8 cellular contexts compared by ENCODE assay signal in genomic region chr6:30884521-30885480, GRCh38. TPM values are rescaled to one million over a fixed set of nuclear protein-coding genes. Genes with fewer than 3 reads are reported as not detected.
DNase-seq lines count a peak whose midpoint lies in the region; ATAC-seq and TF ChIP-seq lines count a peak whose summit lies in the region.

No MANE protein-coding gene starts in this region.

- POLR2A ChIA-PET in BJ (lab: Charles Lee) = interaction anchor here (0.6 to 0.7 kb wide), 2 partner anchors 36 to 656 kb away, joined by 5 to 6 read pairs; no protein-coding TSS in a partner anchor
- POLR2A ChIA-PET in T-cell (lab: Charles Lee) = interaction anchor here in 1 of 2 donors (0.5 to 0.8 kb wide), 2 partner anchors 86 to 1013 kb away, joined by 3 read pairs; partner anchors contain the start of gene EHMT2

- H3K36me3 ChIP-seq in BJ (ENCODE audit: control insufficient read depth, insufficient read depth, low read length) (no peaks in the 10 kb centered on the region; the same call in 1 of the 2 replicates), H7 (replicated peaks; ENCODE audit: control insufficient read depth, insufficient read depth, low read length) (peaks cover 10% of the 10 kb centered on the region)

- H3K27me3 ChIP-seq in BJ (ENCODE audit: control insufficient read depth, insufficient read depth, low read length) (no peaks in the 10 kb centered on the region), H7 (ENCODE audit: control insufficient read depth, insufficient read depth, low read length) (no peaks in the 10 kb centered on the region)

- peaks cover 5% of the 10 kb centered on the region for H3K36me3 Mint-ChIP-seq in T-cell
- peaks cover 2% of the 10 kb centered on the region for H3K36me3 Mint-ChIP-seq in central memory CD8-positive, alpha-beta T cell (ENCODE audit: insufficient read depth)

- H3K27ac Mint-ChIP-seq in T-cell = peak overlapping the region; percentile 68 to 83
- peak overlapping the region; percentile 64 for H3K27ac Mint-ChIP-seq in central memory CD8-positive, alpha-beta T cell (ENCODE audit: low read depth)

- H3K4me3 Mint-ChIP-seq in T-cell = peak overlapping the region; percentile 75 to 80 (median 78)
- peak overlapping the region; percentile 79 for H3K4me3 Mint-ChIP-seq in central memory CD8-positive, alpha-beta T cell

- H3K4me1 Mint-ChIP-seq in T-cell = peaks cover 27 to 38% (median 37%) of the 10 kb centered on the region in 3 donors
- H3K4me1 Mint-ChIP-seq in central memory CD8-positive, alpha-beta T cell = peaks cover 31% of the 10 kb centered on the region

- peak; percentile 29 to 47 (median 37) for ATAC-seq in T-cell (replicated peaks in 1 of 4)
- ATAC-seq in central memory CD8-positive, alpha-beta T cell (replicated peaks; ENCODE audit: extremely low read depth, poor library complexity, severe bottlenecking) = peak; percentile 62
- no peak for ATAC-seq in GM18517 (IDR thresholded peaks at IDR 0.05; ENCODE audit: unreplicated experiment)

- CTCF ChIA-PET in BJ (lab: Yijun Ruan, JAX) = interaction anchor here (0.8 to 12.0 kb wide), 10 partner anchors 14 to 195 kb away, joined by 3 to 274 read pairs (median 3); partner anchors contain the start of genes GTF2H4 and VARS2
- CTCF ChIA-PET in T-cell (lab: Charles Lee) = interaction anchor here in 1 of 2 donors (0.6 to 0.7 kb wide), 2 partner anchors 60 to 198 kb away, joined by 3 read pairs; no protein-coding TSS in a partner anchor

- no peak for DNase-seq in BJ (ENCODE audit: low read depth)
- peak; percentile 84 for DNase-seq in H7
- DNase-seq in T-cell = peak in 12 of 34 experiments; percentile 12 to 41 (median 20)
- no peak for DNase-seq in central memory CD8-positive, alpha-beta T cell (ENCODE audit: low spot score in 2 of 2)
- DNase-seq in kidney tubule cell (ENCODE audit: low spot score) = peak; percentile 84
- peak; percentile 41 for DNase-seq in stimulated activated CD4-positive, alpha-beta T cell treated with anti-CD3 and anti-CD28 coated beads, Interleukin-12 subunit alpha, Interleukin-12 subunit beta, amount 100 ng/mL, for 4 hours
- DNase-seq in SK-N-DZ (ENCODE audit: low spot score) = no peak

- H3K4me3 ChIP-seq in BJ (ENCODE audit: low read depth, low read length) (peak overlapping the region; percentile 60), H7 (ENCODE audit: insufficient read depth, low read depth, low read length) (peak overlapping the region; percentile 84)

- TF ChIP-seq CTCF in BJ (IDR thresholded peaks at IDR 0.05; ENCODE audit: insufficient read depth, low read depth, low read length) = no peak

- H3K9me3 Mint-ChIP-seq in T-cell = no peaks in the 10 kb centered on the region
- H3K9me3 Mint-ChIP-seq in central memory CD8-positive, alpha-beta T cell = no peaks in the 10 kb centered on the region

- H3K27me3 Mint-ChIP-seq in T-cell = no peaks in the 10 kb centered on the region
- no peaks in the 10 kb centered on the region for H3K27me3 Mint-ChIP-seq in central memory CD8-positive, alpha-beta T cell

RNA-seq across cellular contexts. Expression of gene DDR1, which starts 0.5 kb away (rescaled TPM):
- polyA plus RNA-seq in BJ (2011; rRNA removed) = 10.6 and 17.0 TPM in 2 replicates
- 15.0 and 29.9 TPM in 2 replicates for polyA minus RNA-seq in BJ (2011; rRNA and poly(A)+ RNA removed)
- 117 and 127 TPM in 2 replicates for total RNA-seq in H7 (2014; rRNA removed; shearing (Covaris generic))
- total RNA-seq in T-cell = 10 to 100 TPM in 4 of 5 donors, 1 to 10 TPM in 1; 8.8 to 23.9 (median 19.3) TPM
- 14.3 and 120 TPM in 2 replicates for polyA plus RNA-seq in SK-N-DZ (2014; cell fraction: cytosol; rRNA removed)
- 20.8 and 26.1 TPM in 2 replicates for polyA plus RNA-seq in SK-N-DZ (2014; cell fraction: nucleus; rRNA removed)

RNA-seq across cellular contexts. Expression of gene GTF2H4, which starts 23.2 kb away (rescaled TPM):
- 24.9 and 28.2 TPM in 2 replicates for polyA plus RNA-seq in BJ (2011; rRNA removed)
- polyA minus RNA-seq in BJ (2011; rRNA and poly(A)+ RNA removed) = 12.8 and 13.3 TPM in 2 replicates
- total RNA-seq in H7 (2014; rRNA removed; shearing (Covaris generic)) = 30.5 and 30.9 TPM in 2 replicates
- total RNA-seq in T-cell = 10 to 100 TPM; 15.5 to 39.2 (median 33.3) TPM
- polyA plus RNA-seq in SK-N-DZ (2014; cell fraction: cytosol; rRNA removed) = 21.0 and 21.8 TPM in 2 replicates
- polyA plus RNA-seq in SK-N-DZ (2014; cell fraction: nucleus; rRNA removed) = 128 and 154 TPM in 2 replicates

RNA-seq across cellular contexts. Expression of gene VARS2, which starts 29.2 kb away (rescaled TPM):
- polyA plus RNA-seq in BJ (2011; rRNA removed) = 14.8 and 16.1 TPM in 2 replicates
- polyA minus RNA-seq in BJ (2011; rRNA and poly(A)+ RNA removed) = 10.3 and 15.8 TPM in 2 replicates
- 54.4 and 60.5 TPM in 2 replicates for total RNA-seq in H7 (2014; rRNA removed; shearing (Covaris generic))
- 10 to 100 TPM; 25.1 to 55.2 (median 40.9) TPM for total RNA-seq in T-cell
- 45.0 and 46.3 TPM in 2 replicates for polyA plus RNA-seq in SK-N-DZ (2014; cell fraction: cytosol; rRNA removed)
- 264 and 303 TPM in 2 replicates for polyA plus RNA-seq in SK-N-DZ (2014; cell fraction: nucleus; rRNA removed)

RNA-seq across cellular contexts. Expression of gene SFTA2, which starts 47.2 kb away (rescaled TPM):
- polyA plus RNA-seq in BJ (2011; rRNA removed) = not detected in 2 replicates
- polyA minus RNA-seq in BJ (2011; rRNA and poly(A)+ RNA removed) = not detected in 2 replicates
- total RNA-seq in H7 (2014; rRNA removed; shearing (Covaris generic)) = not detected in 2 replicates
- under 1 TPM in 2 of 5 donors, not detected in 3; 0.51 to 0.67 TPM for total RNA-seq in T-cell
- not detected in 2 replicates for polyA plus RNA-seq in SK-N-DZ (2014; cell fraction: cytosol; rRNA removed)
- not detected in 2 replicates for polyA plus RNA-seq in SK-N-DZ (2014; cell fraction: nucleus; rRNA removed)

RNA-seq across cellular contexts. Expression of gene MUCL3, which starts 56.0 kb away (rescaled TPM):
- not detected in 2 replicates for polyA plus RNA-seq in BJ (2011; rRNA removed)
- polyA minus RNA-seq in BJ (2011; rRNA and poly(A)+ RNA removed) = not detected in 2 replicates
- total RNA-seq in H7 (2014; rRNA removed; shearing (Covaris generic)) = not detected in 2 replicates
- under 1 TPM in 1 of 5 donors, not detected in 4; 0.09 TPM for total RNA-seq in T-cell
- not detected in 2 replicates for polyA plus RNA-seq in SK-N-DZ (2014; cell fraction: cytosol; rRNA removed)
- polyA plus RNA-seq in SK-N-DZ (2014; cell fraction: nucleus; rRNA removed) = not detected in 2 replicates

Comparison
In these comparisons a context has a peak if more than half of its experiments do, and no peak if none do; other contexts are left out.
1. DNase-seq: peak in H7 (single experiment), kidney tubule cell (single experiment) and stimulated activated CD4-positive, alpha-beta T cell treated with anti-CD3 and anti-CD28 coated beads, Interleukin-12 subunit alpha, Interleukin-12 subunit beta, amount 100 ng/mL, for 4 hours (single experiment); none in BJ (single experiment), central memory CD8-positive, alpha-beta T cell (0 of 2) and SK-N-DZ (single experiment).